ENCODE assay signal across 1 cellular context in genomic region chr17:46922804-46923635, GRCh38.
A peak's percentile ranks its signal among the peaks of the same experiment; 100 is the strongest.
TF ChIP-seq lines count a peak whose summit lies in the region.

GOSR2 (plus strand) TSS chr17:46923160; CDS start chr17:46923193, 33 bp downstream.

TF ChIP-seq in HepG2, 621 proteins besides CTCF, POLR2A, EP300 and RAD21 (continued from another document and continues in another):
- no peak for TF ChIP-seq MLXIP (CRISPR knock-in tag; IDR thresholded peaks at IDR 0.05; ENCODE audit: borderline replicate concordance)
- TF ChIP-seq KLF15 (CRISPR knock-in tag; IDR thresholded peaks at IDR 0.05; ENCODE audit: borderline replicate concordance) = no peak
- TF ChIP-seq MXD4 (CRISPR knock-in tag; IDR thresholded peaks at IDR 0.05) = peak; percentile 92; the same call in 1 of the 2 replicates
- no peak; the same call in 1 of the 2 replicates for TF ChIP-seq ZNF746 (CRISPR knock-in tag; IDR thresholded peaks at IDR 0.05)
- TF ChIP-seq ZFP41 (CRISPR knock-in tag; IDR thresholded peaks at IDR 0.05; ENCODE audit: borderline replicate concordance) = peak; percentile 72; the same call in 1 of the 2 replicates
- TF ChIP-seq CC2D1A (CRISPR knock-in tag; IDR thresholded peaks at IDR 0.05) = no peak
- TF ChIP-seq ZKSCAN1 (IDR thresholded peaks at IDR 0.05; ENCODE audit: low read length) = peak; percentile 33; the same call in 1 of the 2 replicates
- peak; percentile 90; the same call in 1 of the 2 replicates for TF ChIP-seq ZNF546 (CRISPR knock-in tag; conservative IDR thresholded peaks at IDR 0.05)
- TF ChIP-seq, protein P1, sequence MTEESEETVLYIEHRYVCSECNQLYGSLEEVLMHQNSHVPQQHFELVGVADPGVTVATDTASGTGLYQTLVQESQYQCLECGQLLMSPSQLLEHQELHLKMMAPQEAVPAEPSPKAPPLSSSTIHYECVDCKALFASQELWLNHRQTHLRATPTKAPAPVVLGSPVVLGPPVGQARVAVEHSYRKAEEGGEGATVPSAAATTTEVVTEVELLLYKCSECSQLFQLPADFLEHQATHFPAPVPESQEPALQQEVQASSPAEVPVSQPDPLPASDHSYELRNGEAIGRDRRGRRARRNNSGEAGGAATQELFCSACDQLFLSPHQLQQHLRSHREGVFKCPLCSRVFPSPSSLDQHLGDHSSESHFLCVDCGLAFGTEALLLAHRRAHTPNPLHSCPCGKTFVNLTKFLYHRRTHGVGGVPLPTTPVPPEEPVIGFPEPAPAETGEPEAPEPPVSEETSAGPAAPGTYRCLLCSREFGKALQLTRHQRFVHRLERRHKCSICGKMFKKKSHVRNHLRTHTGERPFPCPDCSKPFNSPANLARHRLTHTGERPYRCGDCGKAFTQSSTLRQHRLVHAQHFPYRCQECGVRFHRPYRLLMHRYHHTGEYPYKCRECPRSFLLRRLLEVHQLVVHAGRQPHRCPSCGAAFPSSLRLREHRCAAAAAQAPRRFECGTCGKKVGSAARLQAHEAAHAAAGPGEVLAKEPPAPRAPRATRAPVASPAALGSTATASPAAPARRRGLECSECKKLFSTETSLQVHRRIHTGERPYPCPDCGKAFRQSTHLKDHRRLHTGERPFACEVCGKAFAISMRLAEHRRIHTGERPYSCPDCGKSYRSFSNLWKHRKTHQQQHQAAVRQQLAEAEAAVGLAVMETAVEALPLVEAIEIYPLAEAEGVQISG (CRISPR knock-in tag; IDR thresholded peaks at IDR 0.05) = peak; percentile 98
- TF ChIP-seq ZNF552 (CRISPR knock-in tag; IDR thresholded peaks at IDR 0.05; ENCODE audit: borderline replicate concordance) = peak; percentile 95
- no peak for TF ChIP-seq GLMP (CRISPR knock-in tag; IDR thresholded peaks at IDR 0.05; ENCODE audit: borderline replicate concordance)
- peak; percentile 100 for TF ChIP-seq PHF8 (CRISPR knock-in tag; IDR thresholded peaks at IDR 0.05)
- no peak; the same call in none of the 2 replicates for TF ChIP-seq HES4 (CRISPR knock-in tag; IDR thresholded peaks at IDR 0.05; ENCODE audit: borderline replicate concordance)
- TF ChIP-seq NFATC3 (CRISPR knock-in tag; IDR thresholded peaks at IDR 0.05) = no peak; the same call in 1 of the 2 replicates
- TF ChIP-seq IRF1 (CRISPR knock-in tag; IDR thresholded peaks at IDR 0.05; ENCODE audit: low read depth) = 0 out of 2 replicates have a peak, but pooled peaks have one; percentile 73
- TF ChIP-seq ZNF775 (CRISPR knock-in tag; IDR thresholded peaks at IDR 0.05; ENCODE audit: borderline replicate concordance) = peak; percentile 67; the same call in 1 of the 2 replicates
- TF ChIP-seq CBX2 (IDR thresholded peaks at IDR 0.05; ENCODE audit: low read depth, low read length) = no peak
- 0 out of 2 replicates have a peak, but pooled peaks have one; percentile 18 for TF ChIP-seq CBX2 (CRISPR knock-in tag; IDR thresholded peaks at IDR 0.05; ENCODE audit: low read depth)
- no peak for TF ChIP-seq NFE2 (CRISPR knock-in tag; IDR thresholded peaks at IDR 0.05)
- TF ChIP-seq ZMAT5 (CRISPR knock-in tag; IDR thresholded peaks at IDR 0.05; ENCODE audit: borderline replicate concordance, low read depth) = no peak
- TF ChIP-seq ZNF619 (CRISPR knock-in tag; IDR thresholded peaks at IDR 0.05) = peak; percentile 100
- no peak for TF ChIP-seq TEAD2 (CRISPR knock-in tag; IDR thresholded peaks at IDR 0.05)
- TF ChIP-seq ZNF441 (CRISPR knock-in tag; IDR thresholded peaks at IDR 0.05; ENCODE audit: borderline replicate concordance) = no peak; the same call in none of the 2 replicates
- no peak for TF ChIP-seq HMGA1 (CRISPR knock-in tag; conservative IDR thresholded peaks at IDR 0.05)
- no peak for TF ChIP-seq SRSF4 (IDR thresholded peaks at IDR 0.05; ENCODE audit: low read depth, low read length, poor library complexity, severe bottlenecking)
- TF ChIP-seq, protein P2, sequence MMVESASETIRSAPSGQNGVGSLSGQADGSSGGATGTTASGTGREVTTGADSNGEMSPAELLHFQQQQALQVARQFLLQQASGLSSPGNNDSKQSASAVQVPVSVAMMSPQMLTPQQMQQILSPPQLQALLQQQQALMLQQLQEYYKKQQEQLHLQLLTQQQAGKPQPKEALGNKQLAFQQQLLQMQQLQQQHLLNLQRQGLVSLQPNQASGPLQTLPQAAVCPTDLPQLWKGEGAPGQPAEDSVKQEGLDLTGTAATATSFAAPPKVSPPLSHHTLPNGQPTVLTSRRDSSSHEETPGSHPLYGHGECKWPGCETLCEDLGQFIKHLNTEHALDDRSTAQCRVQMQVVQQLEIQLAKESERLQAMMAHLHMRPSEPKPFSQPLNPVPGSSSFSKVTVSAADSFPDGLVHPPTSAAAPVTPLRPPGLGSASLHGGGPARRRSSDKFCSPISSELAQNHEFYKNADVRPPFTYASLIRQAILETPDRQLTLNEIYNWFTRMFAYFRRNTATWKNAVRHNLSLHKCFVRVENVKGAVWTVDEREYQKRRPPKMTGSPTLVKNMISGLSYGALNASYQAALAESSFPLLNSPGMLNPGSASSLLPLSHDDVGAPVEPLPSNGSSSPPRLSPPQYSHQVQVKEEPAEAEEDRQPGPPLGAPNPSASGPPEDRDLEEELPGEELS (CRISPR knock-in tag; IDR thresholded peaks at IDR 0.05) = peak; percentile 69
- TF ChIP-seq KDM6A (CRISPR knock-in tag; IDR thresholded peaks at IDR 0.05; ENCODE audit: low read depth) = no peak
- no peak for TF ChIP-seq SUZ12 (IDR thresholded peaks at IDR 0.05; ENCODE audit: low read depth, low read length)
- TF ChIP-seq TAF15 (IDR thresholded peaks at IDR 0.05; ENCODE audit: low read depth, low read length, poor library complexity, severe bottlenecking) = peak; percentile 67
- TF ChIP-seq ZKSCAN5 (CRISPR knock-in tag; IDR thresholded peaks at IDR 0.05) = peak; percentile 67; the same call in 1 of the 2 replicates
- TF ChIP-seq ZNF446 (CRISPR knock-in tag; IDR thresholded peaks at IDR 0.05) = no peak
- TF ChIP-seq, protein P3, sequence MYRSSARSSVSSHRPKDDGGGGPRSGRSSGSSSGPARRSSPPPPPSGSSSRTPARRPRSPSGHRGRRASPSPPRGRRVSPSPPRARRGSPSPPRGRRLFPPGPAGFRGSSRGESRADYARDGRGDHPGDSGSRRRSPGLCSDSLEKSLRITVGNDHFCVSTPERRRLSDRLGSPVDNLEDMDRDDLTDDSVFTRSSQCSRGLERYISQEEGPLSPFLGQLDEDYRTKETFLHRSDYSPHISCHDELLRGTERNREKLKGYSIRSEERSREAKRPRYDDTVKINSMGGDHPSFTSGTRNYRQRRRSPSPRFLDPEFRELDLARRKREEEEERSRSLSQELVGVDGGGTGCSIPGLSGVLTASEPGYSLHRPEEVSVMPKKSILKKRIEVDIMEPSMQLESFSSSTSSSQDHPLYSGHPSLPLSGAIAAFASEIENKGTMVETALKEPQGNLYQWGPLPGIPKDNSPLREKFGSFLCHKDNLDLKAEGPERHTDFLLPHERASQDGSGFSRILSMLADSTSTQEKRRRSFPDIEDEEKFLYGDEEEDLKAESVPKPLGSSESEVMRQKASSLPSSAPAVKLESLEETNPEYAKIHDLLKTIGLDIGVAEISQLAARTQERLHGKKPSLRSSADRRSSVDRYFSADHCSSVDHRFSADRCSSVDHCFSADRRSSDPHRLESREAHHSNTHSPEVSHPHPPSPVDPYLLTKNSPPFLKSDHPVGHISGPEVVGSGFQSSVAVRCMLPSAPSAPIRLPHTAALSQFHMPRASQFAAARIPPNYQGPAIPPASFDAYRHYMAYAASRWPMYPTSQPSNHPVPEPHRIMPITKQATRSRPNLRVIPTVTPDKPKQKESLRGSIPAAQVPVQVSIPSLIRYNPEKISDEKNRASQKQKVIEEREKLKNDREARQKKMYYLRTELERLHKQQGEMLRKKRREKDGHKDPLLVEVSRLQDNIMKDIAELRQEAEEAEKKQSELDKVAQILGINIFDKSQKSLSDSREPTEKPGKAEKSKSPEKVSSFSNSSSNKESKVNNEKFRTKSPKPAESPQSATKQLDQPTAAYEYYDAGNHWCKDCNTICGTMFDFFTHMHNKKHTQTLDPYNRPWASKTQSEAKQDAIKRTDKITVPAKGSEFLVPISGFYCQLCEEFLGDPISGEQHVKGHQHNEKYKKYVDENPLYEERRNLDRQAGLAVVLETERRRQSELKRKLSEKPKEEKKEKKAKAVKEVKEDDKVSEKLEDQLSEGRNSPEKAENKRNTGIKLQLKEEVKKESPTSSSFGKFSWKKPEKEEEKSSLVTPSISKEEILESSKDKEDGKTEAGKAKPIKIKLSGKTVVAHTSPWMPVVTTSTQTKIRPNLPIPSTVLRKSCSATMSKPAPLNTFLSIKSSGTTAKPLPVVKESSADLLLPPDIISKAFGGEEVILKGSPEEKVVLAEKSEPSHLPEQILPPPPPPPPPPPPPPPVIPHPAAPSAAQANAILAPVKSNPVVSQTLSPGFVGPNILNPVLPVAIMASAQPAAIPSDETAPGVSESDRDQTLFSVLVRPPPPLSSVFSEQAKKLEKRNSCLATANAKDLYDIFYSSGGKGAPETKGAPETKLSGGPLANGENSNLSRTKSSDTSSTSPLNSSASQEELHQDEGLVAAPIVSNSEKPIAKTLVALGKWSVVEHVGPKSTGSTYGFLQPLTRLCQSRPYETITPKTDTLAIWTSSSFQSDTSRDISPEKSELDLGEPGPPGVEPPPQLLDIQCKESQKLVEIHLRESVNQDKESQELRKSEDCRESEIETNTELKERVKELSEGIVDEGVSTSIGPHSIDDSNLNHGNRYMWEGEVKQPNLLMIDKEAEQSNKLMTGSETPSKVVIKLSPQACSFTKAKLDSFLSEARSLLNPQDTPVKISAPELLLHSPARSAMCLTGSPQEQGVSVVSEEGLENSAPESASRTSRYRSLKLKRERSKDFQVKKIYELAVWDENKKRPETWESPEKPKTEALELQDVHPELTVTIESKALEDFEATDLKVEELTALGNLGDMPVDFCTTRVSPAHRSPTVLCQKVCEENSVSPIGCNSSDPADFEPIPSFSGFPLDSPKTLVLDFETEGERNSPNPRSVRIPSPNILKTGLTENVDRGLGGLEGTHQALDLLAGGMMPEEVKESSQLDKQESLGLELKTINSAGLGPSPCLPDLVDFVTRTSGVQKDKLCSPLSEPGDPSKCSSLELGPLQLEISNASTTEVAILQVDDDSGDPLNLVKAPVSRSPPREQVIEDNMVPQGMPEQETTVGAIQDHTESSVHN (CRISPR knock-in tag; IDR thresholded peaks at IDR 0.05) = peak; percentile 92
- TF ChIP-seq, protein P4, sequence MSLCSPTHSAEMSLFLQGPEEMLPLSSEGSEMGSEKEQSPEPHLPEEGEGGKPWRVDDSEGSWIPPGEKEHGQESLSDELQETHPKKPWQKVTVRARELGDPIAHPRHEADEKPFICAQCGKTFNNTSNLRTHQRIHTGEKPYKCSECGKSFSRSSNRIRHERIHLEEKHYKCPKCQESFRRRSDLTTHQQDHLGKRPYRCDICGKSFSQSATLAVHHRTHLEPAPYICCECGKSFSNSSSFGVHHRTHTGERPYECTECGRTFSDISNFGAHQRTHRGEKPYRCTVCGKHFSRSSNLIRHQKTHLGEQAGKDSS (CRISPR knock-in tag; IDR thresholded peaks at IDR 0.05; ENCODE audit: borderline replicate concordance, low read depth) = peak; percentile 84; the same call in 1 of the 2 replicates
- TF ChIP-seq SRF (IDR thresholded peaks at IDR 0.05; ENCODE audit: low read depth, low read length) = 0 out of 2 replicates have a peak, but pooled peaks have one; percentile 3
- no peak for TF ChIP-seq ZSCAN30 (CRISPR knock-in tag; IDR thresholded peaks at IDR 0.05)
- TF ChIP-seq ZNF816 (CRISPR knock-in tag; IDR thresholded peaks at IDR 0.05; ENCODE audit: borderline replicate concordance) = no peak
